Comparison of ENCODE assay signal across 8 cellular contexts in the genomic region with DNA sequence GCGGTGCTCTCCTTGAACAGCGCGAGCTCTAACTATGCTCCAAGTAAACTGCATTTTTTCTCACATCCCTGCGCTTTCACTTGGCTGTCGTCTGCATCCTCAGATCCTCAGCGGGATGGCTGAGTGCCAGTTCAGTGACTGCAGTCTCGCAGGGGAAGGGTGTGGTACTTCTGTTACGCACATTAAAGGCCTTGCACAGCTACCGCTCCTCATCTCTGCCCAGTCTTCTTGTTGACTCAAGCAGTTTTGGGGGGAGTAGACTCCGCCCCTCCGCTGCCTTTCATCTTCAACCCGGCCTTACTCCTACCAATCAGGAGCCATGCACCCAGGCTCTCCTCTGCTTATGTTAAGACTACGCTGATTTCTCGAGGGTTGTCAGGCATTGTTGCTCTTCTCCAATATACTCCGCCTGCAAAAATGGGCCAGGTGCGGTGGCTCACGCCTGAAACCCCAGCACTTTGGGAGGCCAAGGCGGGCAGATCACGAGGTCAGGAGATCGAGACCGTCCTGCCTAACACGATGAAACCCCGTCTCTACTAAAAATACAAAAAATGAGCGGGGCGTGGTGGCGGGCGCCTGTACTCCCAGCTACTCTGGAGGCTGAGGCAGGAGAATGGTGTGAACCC. TPM values are rescaled to one million over a fixed set of nuclear protein-coding genes. Genes with fewer than 3 reads are reported as not detected.
DNase-seq lines count a peak whose midpoint lies in the region; ATAC-seq, FAIRE-seq and TF ChIP-seq lines count a peak whose summit lies in the region.

No MANE protein-coding gene starts in this region.

- DNase-seq in A549 (ENCODE audit: low read depth in 1 of 2, low spot score in 1 of 2) (peak; percentile 93 to 97), NCI-H1436 treated with DMSO at 0.1 percent for 48 hours (lab: John Stamatoyannopoulos, UW) (peak; percentile 90), epithelial cell of esophagus (ENCODE audit: low read depth) (peak; percentile 74), neural progenitor cell (ENCODE audit: low spot score) (no peak), superior temporal gyrus (ENCODE audit: extremely low spot score) (peak; percentile 53)
- DNase-seq in activated CD8-positive, alpha-beta T cell treated with anti-CD3 and anti-CD28 coated beads, Interleukin-2, amount 10 ng/mL, durations not matched to agents 7 days and 5 days: peak; percentile 87

- CTCF ChIA-PET in A549 (lab: Yijun Ruan, JAX): interaction anchor here (1.0 to 4.5 kb wide), 8 partner anchors 11 to 165 kb away, joined by 3 to 35 read pairs (median 9); a partner anchor contains a TSS
- CTCF ChIA-PET in activated CD8-positive, alpha-beta T cell treated with anti-CD3 and anti-CD28 coated beads, Interleukin-2, amount 10 ng/mL, durations not matched to agents 7 days and 5 days (lab: Charles Lee): interaction anchor here (0.7 to 3.6 kb wide), 3 partner anchors 24 to 77 kb away, joined by 3 to 28 read pairs (median 4); a partner anchor contains a TSS

- peak overlapping the region; percentile 69 for H3K4me2 ChIP-seq in A549
- H3K4me2 ChIP-seq in neural progenitor cell: no peak overlapping the region

- H3K4me1 ChIP-seq in A549: peaks cover 30% of the 10 kb centered on the region
- H3K4me1 ChIP-seq in neural progenitor cell: no peaks in the 10 kb centered on the region

- peaks cover 2% of the 10 kb centered on the region for H3K27me3 Mint-ChIP-seq in activated CD8-positive, alpha-beta T cell treated with anti-CD3 and anti-CD28 coated beads, Interleukin-2, amount 10 ng/mL, durations not matched to agents 7 days and 5 days (ENCODE audit: low read depth)
- peaks cover 35% of the 10 kb centered on the region for H3K27me3 Mint-ChIP-seq in neural progenitor cell (ENCODE audit: insufficient read depth, low read depth)

- no peak for TF ChIP-seq CTCF in A549 (IDR thresholded peaks at IDR 0.05)
- no peak for TF ChIP-seq CTCF in epithelial cell of esophagus (IDR thresholded peaks at IDR 0.05; ENCODE audit: insufficient read depth, low read depth, low read length, missing control alignments)
- no peak for TF ChIP-seq CTCF in neural progenitor cell (IDR thresholded peaks at IDR 0.05)

- ATAC-seq in A549 (peak; percentile 8 to 17; a peak in 4 of 6 replicates), GM19328 (IDR thresholded peaks at IDR 0.05; ENCODE audit: unreplicated experiment) (no peak), GM21737 (IDR thresholded peaks at IDR 0.05; ENCODE audit: unreplicated experiment) (no peak)
- ATAC-seq in activated CD8-positive, alpha-beta T cell treated with anti-CD3 and anti-CD28 coated beads, Interleukin-2, amount 10 ng/mL, durations not matched to agents 7 days and 5 days: peak; percentile 62

- H3K9me3 ChIP-seq in A549 (no peaks in the 10 kb centered on the region), neural progenitor cell (ENCODE audit: low read depth) (no peaks in the 10 kb centered on the region)

- no peak for TF ChIP-seq RAD21 in A549 (conservative IDR thresholded peaks at IDR 0.05 in 1 of 2, IDR thresholded peaks at IDR 0.05 in 1 of 2)

- H3K9ac ChIP-seq in neural progenitor cell: no peak overlapping the region

- no peak for FAIRE-seq in A549 (lab: Jason Lieb, UNC)

- H3K36me3 Mint-ChIP-seq in activated CD8-positive, alpha-beta T cell treated with anti-CD3 and anti-CD28 coated beads, Interleukin-2, amount 10 ng/mL, durations not matched to agents 7 days and 5 days (ENCODE audit: low read depth): peaks cover 26% of the 10 kb centered on the region
- H3K36me3 Mint-ChIP-seq in neural progenitor cell: peaks cover 16% of the 10 kb centered on the region

- H3K27me3 ChIP-seq in neural progenitor cell: no peaks in the 10 kb centered on the region

- no peak for TF ChIP-seq POLR2A in A549 (IDR thresholded peaks at IDR 0.05; ENCODE audit: low read length)

- 34% methylated on average over 27 of the region's 27 CpGs for WGBS in A549 (ENCODE audit: missing lambda C conversion rate)

- no peaks in the 10 kb centered on the region for H3K9me3 Mint-ChIP-seq in activated CD8-positive, alpha-beta T cell treated with anti-CD3 and anti-CD28 coated beads, Interleukin-2, amount 10 ng/mL, durations not matched to agents 7 days and 5 days (ENCODE audit: insufficient read depth)
- H3K9me3 Mint-ChIP-seq in neural progenitor cell: peaks cover 14% of the 10 kb centered on the region

- peak overlapping the region; percentile 67 to 82 for H3K27ac ChIP-seq in A549
- no peak overlapping the region for H3K27ac ChIP-seq in neural progenitor cell

- no peak for TF ChIP-seq EP300 in A549 (IDR thresholded peaks at IDR 0.05)

- no peak overlapping the region for H2AFZ ChIP-seq in neural progenitor cell (replicated peaks)

- H3K27ac Mint-ChIP-seq in activated CD8-positive, alpha-beta T cell treated with anti-CD3 and anti-CD28 coated beads, Interleukin-2, amount 10 ng/mL, durations not matched to agents 7 days and 5 days: peak overlapping the region; percentile 96
- peak overlapping the region; percentile 8 for H3K27ac Mint-ChIP-seq in neural progenitor cell

- POLR2A ChIA-PET in A549 (lab: Yijun Ruan, JAX): interaction anchor here (0.7 to 3.2 kb wide), 4 partner anchors 11 to 132 kb away, joined by 5 to 46 read pairs (median 11); a partner anchor contains a TSS
- POLR2A ChIA-PET in activated CD8-positive, alpha-beta T cell treated with anti-CD3 and anti-CD28 coated beads, Interleukin-2, amount 10 ng/mL, durations not matched to agents 7 days and 5 days (lab: Charles Lee): interaction anchor here (0.6 to 1.3 kb wide), 5 partner anchors 9 to 125 kb away, joined by 3 to 4 read pairs (median 3); a partner anchor contains a TSS

- peaks cover 5% of the 10 kb centered on the region for H3K36me3 ChIP-seq in neural progenitor cell

- 0 out of 3 replicates have a peak overlapping the region, but pooled peaks have one; percentile 9 for H3K4me3 ChIP-seq in A549
- no peak overlapping the region for H3K4me3 ChIP-seq in epithelial cell of esophagus (ENCODE audit: low read length)
- H3K4me3 ChIP-seq in neural progenitor cell: no peak overlapping the region

- H3K79me2 ChIP-seq in neural progenitor cell (ENCODE audit: low read depth): no peaks in the 10 kb centered on the region

- H3K4me3 Mint-ChIP-seq in activated CD8-positive, alpha-beta T cell treated with anti-CD3 and anti-CD28 coated beads, Interleukin-2, amount 10 ng/mL, durations not matched to agents 7 days and 5 days: peak overlapping the region; percentile 65
- peak overlapping the region; percentile 34 for H3K4me3 Mint-ChIP-seq in neural progenitor cell

- H3K4me1 Mint-ChIP-seq in activated CD8-positive, alpha-beta T cell treated with anti-CD3 and anti-CD28 coated beads, Interleukin-2, amount 10 ng/mL, durations not matched to agents 7 days and 5 days (ENCODE audit: low read depth): peaks cover 48% of the 10 kb centered on the region
- H3K4me1 Mint-ChIP-seq in neural progenitor cell: peaks cover 18% of the 10 kb centered on the region

- no peaks in the 10 kb centered on the region for H4K20me1 ChIP-seq in neural progenitor cell (ENCODE audit: low read depth)

- H3F3A ChIP-seq in neural progenitor cell (ENCODE audit: low read depth): peaks cover 36% of the 10 kb centered on the region

RNA-seq across cellular contexts. Expression of a gene that starts 10.0 kb away (rescaled TPM):
- polyA plus RNA-seq in A549 (2011; rRNA removed): 314 and 333 TPM in 2 replicates
- polyA plus RNA-seq in A549 (2012; cell fraction: cytosol; rRNA removed): 255 and 282 TPM in 2 replicates
- 105 and 172 TPM in 2 replicates for polyA plus RNA-seq in A549 (2012; cell fraction: nucleus; rRNA removed)
- 429 to 463 TPM (median 440 TPM) in 3 replicates for polyA plus RNA-seq in A549 (2017; fragmentation: RNase III; extraction: RNeasy Plus Mini Kit Qiagen cat#74134 plus additional on column Dnase treatment)
- 103 and 169 TPM in 2 replicates for polyA minus RNA-seq in A549 (2011; rRNA and poly(A)+ RNA removed)
- 100 to 1,000 TPM; 232 to 238 TPM for total RNA-seq in activated CD8-positive, alpha-beta T cell treated with anti-CD3 and anti-CD28 coated beads, Interleukin-2, amount 10 ng/mL, durations not matched to agents 7 days and 5 days
- total RNA-seq in neural progenitor cell (ENCODE audit: low replicate concordance): 209 and 268 TPM in 2 replicates

RNA-seq across cellular contexts. Expression of a gene that starts 10.3 kb away (rescaled TPM):
- 31.3 and 34.1 TPM in 2 replicates for polyA plus RNA-seq in A549 (2011; rRNA removed)
- polyA plus RNA-seq in A549 (2012; cell fraction: cytosol; rRNA removed): 19.5 and 22.6 TPM in 2 replicates
- 17.5 and 23.1 TPM in 2 replicates for polyA plus RNA-seq in A549 (2012; cell fraction: nucleus; rRNA removed)
- polyA plus RNA-seq in A549 (2017; fragmentation: RNase III; extraction: RNeasy Plus Mini Kit Qiagen cat#74134 plus additional on column Dnase treatment): 16.3 to 18.8 TPM (median 18.6 TPM) in 3 replicates
- polyA minus RNA-seq in A549 (2011; rRNA and poly(A)+ RNA removed): 22.1 and 25.9 TPM in 2 replicates
- 10 to 100 TPM; 15.6 to 19.4 TPM for total RNA-seq in activated CD8-positive, alpha-beta T cell treated with anti-CD3 and anti-CD28 coated beads, Interleukin-2, amount 10 ng/mL, durations not matched to agents 7 days and 5 days
- 28.9 and 32.9 TPM in 2 replicates for total RNA-seq in neural progenitor cell (ENCODE audit: low replicate concordance)

RNA-seq across cellular contexts. Expression of a gene that starts 24.3 kb away (rescaled TPM):
- polyA plus RNA-seq in A549 (2011; rRNA removed) (86.4 and 127 TPM in 2 replicates), A549 (2017; fragmentation: RNase III; extraction: RNeasy Plus Mini Kit Qiagen cat#74134 plus additional on column Dnase treatment) (89.4 to 105 TPM (median 95.3 TPM) in 3 replicates)
- 104 and 113 TPM in 2 replicates for polyA plus RNA-seq in A549 (2012; cell fraction: cytosol; rRNA removed)
- 49.1 and 82.1 TPM in 2 replicates for polyA plus RNA-seq in A549 (2012; cell fraction: nucleus; rRNA removed)
- polyA minus RNA-seq in A549 (2011; rRNA and poly(A)+ RNA removed): 31.3 and 32.4 TPM in 2 replicates
- total RNA-seq in activated CD8-positive, alpha-beta T cell treated with anti-CD3 and anti-CD28 coated beads, Interleukin-2, amount 10 ng/mL, durations not matched to agents 7 days and 5 days: 10 to 100 TPM; 45.1 to 45.8 TPM
- 50.8 and 52.8 TPM in 2 replicates for total RNA-seq in neural progenitor cell (ENCODE audit: low replicate concordance)

RNA-seq across cellular contexts. Expression of a gene that starts 49.3 kb away (rescaled TPM):
- polyA plus RNA-seq in A549 (2011; rRNA removed): 18.0 and 18.5 TPM in 2 replicates
- 25.6 and 34.4 TPM in 2 replicates for polyA plus RNA-seq in A549 (2012; cell fraction: cytosol; rRNA removed)
- polyA plus RNA-seq in A549 (2012; cell fraction: nucleus; rRNA removed): 38.5 and 49.0 TPM in 2 replicates
- 26.9 to 34.0 TPM (median 30.0 TPM) in 3 replicates for polyA plus RNA-seq in A549 (2017; fragmentation: RNase III; extraction: RNeasy Plus Mini Kit Qiagen cat#74134 plus additional on column Dnase treatment)
- polyA minus RNA-seq in A549 (2011; rRNA and poly(A)+ RNA removed): 16.6 and 21.8 TPM in 2 replicates
- under 1 TPM; 0.13 to 0.18 TPM for total RNA-seq in activated CD8-positive, alpha-beta T cell treated with anti-CD3 and anti-CD28 coated beads, Interleukin-2, amount 10 ng/mL, durations not matched to agents 7 days and 5 days
- total RNA-seq in neural progenitor cell (ENCODE audit: low replicate concordance): 4.0 and 15.8 TPM in 2 replicates

RNA-seq across cellular contexts. Expression of a gene that starts 51.0 kb away (rescaled TPM):
- polyA plus RNA-seq in A549 (2011; rRNA removed) (19.0 and 20.1 TPM in 2 replicates), A549 (2017; fragmentation: RNase III; extraction: RNeasy Plus Mini Kit Qiagen cat#74134 plus additional on column Dnase treatment) (19.5 to 27.6 TPM (median 27.2 TPM) in 3 replicates)
- 33.8 and 57.1 TPM in 2 replicates for polyA plus RNA-seq in A549 (2012; cell fraction: cytosol; rRNA removed)
- polyA plus RNA-seq in A549 (2012; cell fraction: nucleus; rRNA removed): 110 and 141 TPM in 2 replicates
- 22.9 and 29.3 TPM in 2 replicates for polyA minus RNA-seq in A549 (2011; rRNA and poly(A)+ RNA removed)
- 1 to 10 TPM; 4.6 to 5.4 TPM for total RNA-seq in activated CD8-positive, alpha-beta T cell treated with anti-CD3 and anti-CD28 coated beads, Interleukin-2, amount 10 ng/mL, durations not matched to agents 7 days and 5 days
- total RNA-seq in neural progenitor cell (ENCODE audit: low replicate concordance): 3.4 and 19.9 TPM in 2 replicates

Comparison
In these comparisons a context has a peak if more than half of its experiments do, and no peak if none do; other contexts are left out.
1. ATAC-seq: peak in A549 (2 of 2) and activated CD8-positive, alpha-beta T cell treated with anti-CD3 and anti-CD28 coated beads, Interleukin-2, amount 10 ng/mL, durations not matched to agents 7 days and 5 days (single experiment); none in GM19328 (single experiment) and GM21737 (single experiment).